In the genomic region with DNA sequence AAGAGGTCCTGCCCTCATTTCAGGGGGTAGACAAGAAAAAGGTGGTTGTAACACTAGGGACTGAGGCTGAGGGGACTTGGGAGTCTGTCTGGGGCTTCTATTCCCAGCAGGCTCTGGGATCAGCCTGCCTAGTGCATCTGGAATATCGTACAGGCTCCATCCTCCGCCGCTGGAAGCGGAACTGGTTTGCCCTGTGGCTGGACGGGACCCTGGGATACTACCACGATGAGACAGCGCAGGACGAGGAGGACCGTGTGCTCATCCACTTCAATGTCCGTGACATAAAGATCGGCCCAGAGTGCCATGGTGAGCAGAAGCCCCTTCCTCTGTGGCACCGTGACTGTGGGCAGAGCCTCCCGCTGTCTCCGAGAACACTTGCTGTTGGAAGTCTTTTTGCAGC, we compare ENCODE assay signal across 1 cellular context.
TF ChIP-seq lines count a peak whose summit lies in the region.

No MANE protein-coding gene starts in this region.

TF ChIP-seq in K562, 482 proteins besides CTCF, POLR2A, EP300 and RAD21 (continued from another document):
- TF ChIP-seq HMGXB4 (CRISPR knock-in tag; IDR thresholded peaks at IDR 0.05) (no peak), FOS (IDR thresholded peaks at IDR 0.05; ENCODE audit: extremely low read depth, insufficient read length) (no peak), PURB (CRISPR knock-in tag; IDR thresholded peaks at IDR 0.05; ENCODE audit: low read depth) (no peak), ARID1B (IDR thresholded peaks at IDR 0.05) (no peak), ZZZ3 (IDR thresholded peaks at IDR 0.05) (no peak), TCF7L2 (IDR thresholded peaks at IDR 0.05; ENCODE audit: low read depth, low read length) (no peak), BACH1 (tag; IDR thresholded peaks at IDR 0.05) (no peak), USF1 (CRISPR knock-in tag; IDR thresholded peaks at IDR 0.05) (no peak), ARNT (IDR thresholded peaks at IDR 0.05) (no peak), PCBP1 (IDR thresholded peaks at IDR 0.05; ENCODE audit: low read depth, low read length, poor library complexity, severe bottlenecking) (no peak), DLX4 (CRISPR knock-in tag; IDR thresholded peaks at IDR 0.05) (no peak), SREBF2 (CRISPR knock-in tag; IDR thresholded peaks at IDR 0.05) (no peak), MYNN (IDR thresholded peaks at IDR 0.05) (no peak), MYNN (CRISPR knock-in tag; IDR thresholded peaks at IDR 0.05) (no peak)
- TF ChIP-seq, protein P1, sequence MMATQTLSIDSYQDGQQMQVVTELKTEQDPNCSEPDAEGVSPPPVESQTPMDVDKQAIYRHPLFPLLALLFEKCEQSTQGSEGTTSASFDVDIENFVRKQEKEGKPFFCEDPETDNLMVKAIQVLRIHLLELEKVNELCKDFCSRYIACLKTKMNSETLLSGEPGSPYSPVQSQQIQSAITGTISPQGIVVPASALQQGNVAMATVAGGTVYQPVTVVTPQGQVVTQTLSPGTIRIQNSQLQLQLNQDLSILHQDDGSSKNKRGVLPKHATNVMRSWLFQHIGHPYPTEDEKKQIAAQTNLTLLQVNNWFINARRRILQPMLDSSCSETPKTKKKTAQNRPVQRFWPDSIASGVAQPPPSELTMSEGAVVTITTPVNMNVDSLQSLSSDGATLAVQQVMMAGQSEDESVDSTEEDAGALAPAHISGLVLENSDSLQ (IDR thresholded peaks at IDR 0.05), result no peak
